In genomic region chr10:103693070-103693811, GRCh38 we compare ENCODE assay signal across 8 cellular contexts.
DNase-seq lines count a peak whose midpoint lies in the region; ATAC-seq and TF ChIP-seq lines count a peak whose summit lies in the region.

No MANE protein-coding gene starts in this region.

- H3K27ac ChIP-seq in effector memory CD4-positive, alpha-beta T cell (ENCODE audit: insufficient read depth, low read length, poor library complexity, severe bottlenecking): no peak overlapping the region

- H3K4me1 ChIP-seq in effector memory CD4-positive, alpha-beta T cell (ENCODE audit: control insufficient read depth, insufficient read depth, low read length, poor library complexity, severe bottlenecking): peaks cover 32% of the 10 kb centered on the region

- H3K4me1 Mint-ChIP-seq in WTC11 (peaks cover 30% of the 10 kb centered on the region), osteocyte (ENCODE audit: unreplicated experiment) (peaks cover 26% of the 10 kb centered on the region)

- H3K27ac Mint-ChIP-seq in WTC11 (no peak overlapping the region), osteocyte (ENCODE audit: unreplicated experiment) (no peak overlapping the region)

- H3K4me3 Mint-ChIP-seq in WTC11: peak overlapping the region; percentile 74
- peak overlapping the region; percentile 67 for H3K4me3 Mint-ChIP-seq in osteocyte (ENCODE audit: unreplicated experiment)

- H3K36me3 Mint-ChIP-seq in WTC11 (no peaks in the 10 kb centered on the region), osteocyte (ENCODE audit: unreplicated experiment) (no peaks in the 10 kb centered on the region)

- no peaks in the 10 kb centered on the region for H3K36me3 ChIP-seq in effector memory CD4-positive, alpha-beta T cell (ENCODE audit: control insufficient read depth, insufficient read depth, low read length)

- peak overlapping the region; percentile 54 for H3K4me3 ChIP-seq in effector memory CD4-positive, alpha-beta T cell (ENCODE audit: insufficient read depth, low read depth, low read length, poor library complexity, severe bottlenecking)

- no peaks in the 10 kb centered on the region for H3K9me3 ChIP-seq in effector memory CD4-positive, alpha-beta T cell (ENCODE audit: control insufficient read depth, low read length)

- H3K9me3 Mint-ChIP-seq in WTC11: no peaks in the 10 kb centered on the region
- H3K9me3 Mint-ChIP-seq in osteocyte (ENCODE audit: unreplicated experiment): no peaks in the 10 kb centered on the region

- ATAC-seq in HG02798 (IDR thresholded peaks at IDR 0.05; ENCODE audit: poor library complexity, unreplicated experiment) (peak; percentile 28), WTC11 (peak; percentile 26)

- CTCF ChIA-PET in WTC11 (lab: Charles Lee): interaction anchor here (1.5 to 1.8 kb wide), 2 partner anchors 15 to 88 kb away, joined by 4 to 6 read pairs; no protein-coding TSS in a partner anchor

- POLR2A ChIA-PET in WTC11 (lab: Charles Lee): interaction anchor here (0.7 kb wide), 1 partner anchor 153 kb away, joined by 5 read pairs; no protein-coding TSS in a partner anchor

- peaks cover 41% of the 10 kb centered on the region for H3K27me3 Mint-ChIP-seq in WTC11 (ENCODE audit: low read depth)
- peaks cover 10% of the 10 kb centered on the region for H3K27me3 Mint-ChIP-seq in osteocyte (ENCODE audit: unreplicated experiment)

- H3K27me3 ChIP-seq in effector memory CD4-positive, alpha-beta T cell (replicated peaks; ENCODE audit: control insufficient read depth, insufficient read depth, low read length, poor library complexity, severe bottlenecking): no peaks in the 10 kb centered on the region

- no peak for TF ChIP-seq CTCF in WTC11 (IDR thresholded peaks at IDR 0.05)
- TF ChIP-seq CTCF in osteocyte (IDR thresholded peaks at IDR 0.05): no peak

- DNase-seq in NCI-H2227 (lab: John Stamatoyannopoulos, UW; ENCODE audit: unreplicated experiment): peak; percentile 21
- no peak for DNase-seq in NCI-H2227 treated with DMSO at 0.1 percent for 48 hours (lab: John Stamatoyannopoulos, UW)
- DNase-seq in WTC11 (ENCODE audit: low spot score): peak; percentile 43
- peak; percentile 26 to 39 (median 33) for DNase-seq in effector memory CD4-positive, alpha-beta T cell
- no peak for DNase-seq in osteocyte (ENCODE audit: extremely low spot score, unreplicated experiment)
- no peak for DNase-seq in NCI-H1436 (lab: John Stamatoyannopoulos, UW)
- no peak for DNase-seq in Kasumi-1 (lab: John Stamatoyannopoulos, UW)

TF ChIP-seq in WTC11, 78 proteins besides CTCF, POLR2A, EP300 and RAD21:
- no peak for TF ChIP-seq NR1H2 (CRISPR knock-in tag; IDR thresholded peaks at IDR 0.05)
- no peak for TF ChIP-seq PRRX2 (CRISPR knock-in tag; IDR thresholded peaks at IDR 0.05)
- TF ChIP-seq SP1 (CRISPR knock-in tag; conservative IDR thresholded peaks at IDR 0.05): no peak
- TF ChIP-seq USF1 (CRISPR knock-in tag; IDR thresholded peaks at IDR 0.05): no peak

Comparison
In these comparisons a context has a peak if more than half of its experiments do, and no peak if none do; other contexts are left out.
1. DNase-seq: peak in NCI-H2227 (single experiment), WTC11 (single experiment) and effector memory CD4-positive, alpha-beta T cell (3 of 3); none in NCI-H2227 treated with DMSO at 0.1 percent for 48 hours (single experiment), osteocyte (single experiment), NCI-H1436 (single experiment) and Kasumi-1 (0 of 2).